ENCODE assay signal across 16 cellular contexts in genomic region chr1:57041901-57042300, GRCh38.
DNase-seq lines count a peak whose midpoint lies in the region; ATAC-seq and TF ChIP-seq lines count a peak whose summit lies in the region.
"Had no signal": no experiment of that assay in that cellular context is flagged by ENCODE, and none has a peak within 500 bp of the region (broad histone marks: within the 10 kb centered on the region; RNA-seq: fewer than 3 reads in every experiment).

No MANE protein-coding gene starts in this region.

- peak overlapping the region; percentile 51 for H3K4me2 ChIP-seq in BLaER1

- H3K36me3 ChIP-seq in BLaER1: peaks cover 18% of the 10 kb centered on the region; the same call in 1 of the 2 replicates

- TF ChIP-seq CTCF in epithelial cell of esophagus (IDR thresholded peaks at IDR 0.05; ENCODE audit: insufficient read depth, low read depth, low read length, missing control alignments): no peak

- peaks cover 40% of the 10 kb centered on the region for H3K4me1 ChIP-seq in BLaER1
- H3K4me1 ChIP-seq: Caco-2 had no signal

- no peak overlapping the region for H3K9ac ChIP-seq in BLaER1

- peak overlapping the region; percentile 19; the same call in 1 of the 2 replicates for H3K27ac ChIP-seq in BLaER1
- H3K27ac ChIP-seq: 22Rv1 had no signal

- no peaks in the 10 kb centered on the region for H3K9me3 Mint-ChIP-seq in activated T-helper 17 cell treated with anti-CD3 and anti-CD28 coated beads, Interleukin-2, amount 50 U/mL, for 72 hours
- H3K9me3 Mint-ChIP-seq: CD8-positive, alpha-beta T cell had no signal

- no peaks in the 10 kb centered on the region for H4K20me1 ChIP-seq in BLaER1

- no peak overlapping the region for H3K27ac Mint-ChIP-seq in activated T-helper 17 cell treated with anti-CD3 and anti-CD28 coated beads, Interleukin-2, amount 50 U/mL, for 72 hours
- H3K27ac Mint-ChIP-seq: B cell; CD4-positive, CD25-positive, alpha-beta regulatory T cell; CD8-positive, alpha-beta T cell had no signal

- H3K27me3 ChIP-seq in BLaER1: no peaks in the 10 kb centered on the region

- H3K27me3 Mint-ChIP-seq in activated T-helper 17 cell treated with anti-CD3 and anti-CD28 coated beads, Interleukin-2, amount 50 U/mL, for 72 hours: no peaks in the 10 kb centered on the region
- H3K27me3 Mint-ChIP-seq: CD4-positive, CD25-positive, alpha-beta regulatory T cell had no signal

- peak; percentile 36 for DNase-seq in epithelial cell of esophagus (ENCODE audit: low read depth)
- DNase-seq in activated naive CD4-positive, alpha-beta T cell treated with anti-CD3 and anti-CD28 coated beads, Interleukin-2, amount 50 U/mL, for 16 hours: no peak
- DNase-seq: C1 segment of cervical spinal cord; Caco-2; CD4-positive, CD25-positive, alpha-beta regulatory T cell; CD8-positive, alpha-beta T cell; DMS153; DND-41; H7; HCEC 1CT had no signal

- ATAC-seq in activated T-helper 17 cell treated with anti-CD3 and anti-CD28 coated beads, Interleukin-2, amount 50 U/mL, for 72 hours (replicated peaks): peak; percentile 50
- ATAC-seq in HG02852 (IDR thresholded peaks at IDR 0.05; ENCODE audit: unreplicated experiment): no peak
- no peak for ATAC-seq in HG02840 (IDR thresholded peaks at IDR 0.05; ENCODE audit: low FRiP score, unreplicated experiment)
- ATAC-seq: CD8-positive, alpha-beta T cell had no signal

- H3K4me3 ChIP-seq in BLaER1: no peak overlapping the region
- H3K4me3 ChIP-seq in epithelial cell of esophagus (ENCODE audit: low read length): no peak overlapping the region

- no peaks in the 10 kb centered on the region for H3K4me1 Mint-ChIP-seq in activated T-helper 17 cell treated with anti-CD3 and anti-CD28 coated beads, Interleukin-2, amount 50 U/mL, for 72 hours
- H3K4me1 Mint-ChIP-seq: B cell; CD4-positive, CD25-positive, alpha-beta regulatory T cell had no signal

- no peak overlapping the region for H3K4me3 Mint-ChIP-seq in activated T-helper 17 cell treated with anti-CD3 and anti-CD28 coated beads, Interleukin-2, amount 50 U/mL, for 72 hours
- H3K4me3 Mint-ChIP-seq: B cell; CD4-positive, CD25-positive, alpha-beta regulatory T cell; CD8-positive, alpha-beta T cell had no signal

- no peaks in the 10 kb centered on the region for H3K36me3 Mint-ChIP-seq in activated T-helper 17 cell treated with anti-CD3 and anti-CD28 coated beads, Interleukin-2, amount 50 U/mL, for 72 hours (ENCODE audit: low read depth)
- H3K36me3 Mint-ChIP-seq: CD4-positive, CD25-positive, alpha-beta regulatory T cell; CD8-positive, alpha-beta T cell had no signal

- H3K9me3 ChIP-seq in BLaER1: peaks cover 15% of the 10 kb centered on the region
- H3K9me3 ChIP-seq: Caco-2 had no signal
